ENCODE assay signal across 1 cellular context in the genomic region with DNA sequence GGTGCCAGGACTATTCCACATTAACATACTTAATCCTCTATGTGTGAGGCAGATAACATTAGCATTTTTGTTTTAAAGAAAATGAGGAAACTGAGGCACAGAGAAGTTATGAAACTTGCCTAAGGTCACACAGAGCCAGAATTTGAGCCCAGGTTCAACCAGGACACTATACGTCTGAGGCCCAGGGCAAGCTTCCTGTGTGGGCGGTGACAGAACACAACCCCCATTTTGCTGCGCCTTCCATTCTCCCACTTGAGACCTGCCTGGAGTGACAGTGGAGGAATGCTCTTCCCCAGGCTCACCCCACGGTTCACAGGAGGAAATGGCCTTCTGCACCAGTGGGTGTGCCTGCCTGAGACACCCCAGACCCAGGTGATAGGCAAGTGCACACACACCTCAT.
TF ChIP-seq lines count a peak whose summit lies in the region.

No MANE protein-coding gene starts in this region.

TF ChIP-seq in GM23338, 12 proteins besides CTCF, POLR2A, EP300 and RAD21:
- no peak for TF ChIP-seq ZNF331 (CRISPR knock-in tag; IDR thresholded peaks at IDR 0.05; ENCODE audit: low read depth)
- TF ChIP-seq STAT1 (IDR thresholded peaks at IDR 0.05; ENCODE audit: unreplicated experiment) = no peak
- TF ChIP-seq NANOG (IDR thresholded peaks at IDR 0.05; ENCODE audit: borderline replicate concordance) = no peak
- TF ChIP-seq JUNB (IDR thresholded peaks at IDR 0.05; ENCODE audit: unreplicated experiment) = no peak
- no peak for TF ChIP-seq EZH2phosphoT487 (IDR thresholded peaks at IDR 0.05; ENCODE audit: unreplicated experiment)
- TF ChIP-seq, protein P1, sequence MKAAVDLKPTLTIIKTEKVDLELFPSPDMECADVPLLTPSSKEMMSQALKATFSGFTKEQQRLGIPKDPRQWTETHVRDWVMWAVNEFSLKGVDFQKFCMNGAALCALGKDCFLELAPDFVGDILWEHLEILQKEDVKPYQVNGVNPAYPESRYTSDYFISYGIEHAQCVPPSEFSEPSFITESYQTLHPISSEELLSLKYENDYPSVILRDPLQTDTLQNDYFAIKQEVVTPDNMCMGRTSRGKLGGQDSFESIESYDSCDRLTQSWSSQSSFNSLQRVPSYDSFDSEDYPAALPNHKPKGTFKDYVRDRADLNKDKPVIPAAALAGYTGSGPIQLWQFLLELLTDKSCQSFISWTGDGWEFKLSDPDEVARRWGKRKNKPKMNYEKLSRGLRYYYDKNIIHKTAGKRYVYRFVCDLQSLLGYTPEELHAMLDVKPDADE (IDR thresholded peaks at IDR 0.05) = no peak
- TF ChIP-seq EZH2 (IDR thresholded peaks at IDR 0.05; ENCODE audit: low read depth, unreplicated experiment) = no peak
- TF ChIP-seq, protein P2, sequence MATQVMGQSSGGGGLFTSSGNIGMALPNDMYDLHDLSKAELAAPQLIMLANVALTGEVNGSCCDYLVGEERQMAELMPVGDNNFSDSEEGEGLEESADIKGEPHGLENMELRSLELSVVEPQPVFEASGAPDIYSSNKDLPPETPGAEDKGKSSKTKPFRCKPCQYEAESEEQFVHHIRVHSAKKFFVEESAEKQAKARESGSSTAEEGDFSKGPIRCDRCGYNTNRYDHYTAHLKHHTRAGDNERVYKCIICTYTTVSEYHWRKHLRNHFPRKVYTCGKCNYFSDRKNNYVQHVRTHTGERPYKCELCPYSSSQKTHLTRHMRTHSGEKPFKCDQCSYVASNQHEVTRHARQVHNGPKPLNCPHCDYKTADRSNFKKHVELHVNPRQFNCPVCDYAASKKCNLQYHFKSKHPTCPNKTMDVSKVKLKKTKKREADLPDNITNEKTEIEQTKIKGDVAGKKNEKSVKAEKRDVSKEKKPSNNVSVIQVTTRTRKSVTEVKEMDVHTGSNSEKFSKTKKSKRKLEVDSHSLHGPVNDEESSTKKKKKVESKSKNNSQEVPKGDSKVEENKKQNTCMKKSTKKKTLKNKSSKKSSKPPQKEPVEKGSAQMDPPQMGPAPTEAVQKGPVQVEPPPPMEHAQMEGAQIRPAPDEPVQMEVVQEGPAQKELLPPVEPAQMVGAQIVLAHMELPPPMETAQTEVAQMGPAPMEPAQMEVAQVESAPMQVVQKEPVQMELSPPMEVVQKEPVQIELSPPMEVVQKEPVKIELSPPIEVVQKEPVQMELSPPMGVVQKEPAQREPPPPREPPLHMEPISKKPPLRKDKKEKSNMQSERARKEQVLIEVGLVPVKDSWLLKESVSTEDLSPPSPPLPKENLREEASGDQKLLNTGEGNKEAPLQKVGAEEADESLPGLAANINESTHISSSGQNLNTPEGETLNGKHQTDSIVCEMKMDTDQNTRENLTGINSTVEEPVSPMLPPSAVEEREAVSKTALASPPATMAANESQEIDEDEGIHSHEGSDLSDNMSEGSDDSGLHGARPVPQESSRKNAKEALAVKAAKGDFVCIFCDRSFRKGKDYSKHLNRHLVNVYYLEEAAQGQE (IDR thresholded peaks at IDR 0.05; ENCODE audit: unreplicated experiment) = no peak
- TF ChIP-seq, protein P3, sequence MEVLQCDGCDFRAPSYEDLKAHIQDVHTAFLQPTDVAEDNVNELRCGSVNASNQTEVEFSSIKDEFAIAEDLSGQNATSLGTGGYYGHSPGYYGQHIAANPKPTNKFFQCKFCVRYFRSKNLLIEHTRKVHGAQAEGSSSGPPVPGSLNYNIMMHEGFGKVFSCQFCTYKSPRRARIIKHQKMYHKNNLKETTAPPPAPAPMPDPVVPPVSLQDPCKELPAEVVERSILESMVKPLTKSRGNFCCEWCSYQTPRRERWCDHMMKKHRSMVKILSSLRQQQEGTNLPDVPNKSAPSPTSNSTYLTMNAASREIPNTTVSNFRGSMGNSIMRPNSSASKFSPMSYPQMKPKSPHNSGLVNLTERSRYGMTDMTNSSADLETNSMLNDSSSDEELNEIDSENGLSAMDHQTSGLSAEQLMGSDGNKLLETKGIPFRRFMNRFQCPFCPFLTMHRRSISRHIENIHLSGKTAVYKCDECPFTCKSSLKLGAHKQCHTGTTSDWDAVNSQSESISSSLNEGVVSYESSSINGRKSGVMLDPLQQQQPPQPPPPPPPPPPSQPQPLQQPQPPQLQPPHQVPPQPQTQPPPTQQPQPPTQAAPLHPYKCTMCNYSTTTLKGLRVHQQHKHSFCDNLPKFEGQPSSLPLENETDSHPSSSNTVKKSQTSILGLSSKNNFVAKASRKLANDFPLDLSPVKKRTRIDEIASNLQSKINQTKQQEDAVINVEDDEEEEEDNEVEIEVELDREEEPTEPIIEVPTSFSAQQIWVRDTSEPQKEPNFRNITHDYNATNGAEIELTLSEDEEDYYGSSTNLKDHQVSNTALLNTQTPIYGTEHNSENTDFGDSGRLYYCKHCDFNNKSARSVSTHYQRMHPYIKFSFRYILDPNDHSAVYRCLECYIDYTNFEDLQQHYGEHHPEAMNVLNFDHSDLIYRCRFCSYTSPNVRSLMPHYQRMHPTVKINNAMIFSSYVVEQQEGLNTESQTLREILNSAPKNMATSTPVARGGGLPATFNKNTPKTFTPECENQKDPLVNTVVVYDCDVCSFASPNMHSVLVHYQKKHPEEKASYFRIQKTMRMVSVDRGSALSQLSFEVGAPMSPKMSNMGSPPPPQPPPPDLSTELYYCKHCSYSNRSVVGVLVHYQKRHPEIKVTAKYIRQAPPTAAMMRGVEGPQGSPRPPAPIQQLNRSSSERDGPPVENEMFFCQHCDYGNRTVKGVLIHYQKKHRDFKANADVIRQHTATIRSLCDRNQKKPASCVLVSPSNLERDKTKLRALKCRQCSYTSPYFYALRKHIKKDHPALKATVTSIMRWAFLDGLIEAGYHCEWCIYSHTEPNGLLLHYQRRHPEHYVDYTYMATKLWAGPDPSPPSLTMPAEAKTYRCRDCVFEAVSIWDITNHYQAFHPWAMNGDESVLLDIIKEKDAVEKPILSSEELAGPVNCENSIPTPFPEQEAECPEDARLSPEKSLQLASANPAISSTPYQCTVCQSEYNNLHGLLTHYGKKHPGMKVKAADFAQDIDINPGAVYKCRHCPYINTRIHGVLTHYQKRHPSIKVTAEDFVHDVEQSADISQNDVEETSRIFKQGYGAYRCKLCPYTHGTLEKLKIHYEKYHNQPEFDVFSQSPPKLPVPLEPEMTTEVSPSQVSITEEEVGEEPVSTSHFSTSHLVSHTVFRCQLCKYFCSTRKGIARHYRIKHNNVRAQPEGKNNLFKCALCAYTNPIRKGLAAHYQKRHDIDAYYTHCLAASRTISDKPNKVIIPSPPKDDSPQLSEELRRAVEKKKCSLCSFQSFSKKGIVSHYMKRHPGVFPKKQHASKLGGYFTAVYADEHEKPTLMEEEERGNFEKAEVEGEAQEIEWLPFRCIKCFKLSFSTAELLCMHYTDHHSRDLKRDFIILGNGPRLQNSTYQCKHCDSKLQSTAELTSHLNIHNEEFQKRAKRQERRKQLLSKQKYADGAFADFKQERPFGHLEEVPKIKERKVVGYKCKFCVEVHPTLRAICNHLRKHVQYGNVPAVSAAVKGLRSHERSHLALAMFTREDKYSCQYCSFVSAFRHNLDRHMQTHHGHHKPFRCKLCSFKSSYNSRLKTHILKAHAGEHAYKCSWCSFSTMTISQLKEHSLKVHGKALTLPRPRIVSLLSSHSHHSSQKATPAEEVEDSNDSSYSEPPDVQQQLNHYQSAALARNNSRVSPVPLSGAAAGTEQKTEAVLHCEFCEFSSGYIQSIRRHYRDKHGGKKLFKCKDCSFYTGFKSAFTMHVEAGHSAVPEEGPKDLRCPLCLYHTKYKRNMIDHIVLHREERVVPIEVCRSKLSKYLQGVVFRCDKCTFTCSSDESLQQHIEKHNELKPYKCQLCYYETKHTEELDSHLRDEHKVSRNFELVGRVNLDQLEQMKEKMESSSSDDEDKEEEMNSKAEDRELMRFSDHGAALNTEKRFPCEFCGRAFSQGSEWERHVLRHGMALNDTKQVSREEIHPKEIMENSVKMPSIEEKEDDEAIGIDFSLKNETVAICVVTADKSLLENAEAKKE (CRISPR knock-in tag; IDR thresholded peaks at IDR 0.05) = no peak
- TF ChIP-seq POLR2AphosphoS5 (IDR thresholded peaks at IDR 0.05; ENCODE audit: low read depth) = no peak
- TF ChIP-seq CREB1 (CRISPR knock-in tag; IDR thresholded peaks at IDR 0.05; ENCODE audit: low read depth) = no peak
- no peak for TF ChIP-seq ZNF114 (CRISPR knock-in tag; IDR thresholded peaks at IDR 0.05)
